24 cellular contexts compared by ENCODE assay signal in genomic region chr1:21576031-21576797, GRCh38.
"Had no signal": no experiment of that assay in that cellular context is flagged by ENCODE, and none has a peak within 500 bp of the region (broad histone marks: within the 10 kb centered on the region; RNA-seq: fewer than 3 reads in every experiment).

No MANE protein-coding gene starts in this region.

- H3K36me3 ChIP-seq: esophagus muscularis mucosa, gastroesophageal sphincter, ovary, sigmoid colon, stomach, thyroid gland, upper lobe of left lung had no signal

- ATAC-seq: foreskin keratinocyte; gastroesophageal sphincter; natural killer cell treated with Interleukin-12 subunit alpha and Interleukin-12 subunit beta and Interleukin-15 and Interleukin-18, amount 100 ng/mL, for 72 hours; psoas muscle; right cardiac atrium; stimulated activated effector memory CD8-positive, alpha-beta T cell treated with anti-CD3 and anti-CD28 coated beads, Interleukin-12 subunit alpha, Interleukin-12 subunit beta, amount 100 ng/mL, for 72 hours had no signal

- DNase-seq: effector CD8-positive, alpha-beta T cell; endodermal cell; foreskin keratinocyte; hypothalamus; immature natural killer cell; islet precursor cell; nucleus accumbens; ovary; psoas muscle; sigmoid colon; stimulated activated CD4-positive, alpha-beta T cell treated with anti-CD3 and anti-CD28 coated beads, Interleukin-2, amount 100 ng/mL, for 24 hours; stimulated activated CD4-positive, alpha-beta T cell treated with anti-CD3 and anti-CD28 coated beads, Interleukin-4, amount 100 ng/mL, for 24 hours; stimulated activated naive CD4-positive, alpha-beta T cell treated with Interleukin-2 at 50 U/mL for 16 hours; stomach; thyroid gland; upper lobe of left lung had no signal

- H3K36me3 Mint-ChIP-seq: immature natural killer cell; memory B cell; natural killer cell treated with Interleukin-12 subunit alpha and Interleukin-12 subunit beta and Interleukin-15 and Interleukin-18, amount 100 ng/mL, for 72 hours; stimulated activated effector memory CD8-positive, alpha-beta T cell treated with anti-CD3 and anti-CD28 coated beads, Interleukin-12 subunit alpha, Interleukin-12 subunit beta, amount 100 ng/mL, for 72 hours had no signal

- H3K27ac ChIP-seq: foreskin keratinocyte, ovary, psoas muscle had no signal

- H3K9me3 Mint-ChIP-seq: endodermal cell; immature natural killer cell; memory B cell; natural killer cell treated with Interleukin-12 subunit alpha and Interleukin-12 subunit beta and Interleukin-15 and Interleukin-18, amount 100 ng/mL, for 72 hours; neural crest cell; stimulated activated effector memory CD8-positive, alpha-beta T cell treated with anti-CD3 and anti-CD28 coated beads, Interleukin-12 subunit alpha, Interleukin-12 subunit beta, amount 100 ng/mL, for 72 hours had no signal

- H3K4me3 Mint-ChIP-seq: endodermal cell; immature natural killer cell; memory B cell; natural killer cell treated with Interleukin-12 subunit alpha and Interleukin-12 subunit beta and Interleukin-15 and Interleukin-18, amount 100 ng/mL, for 72 hours; neural crest cell; stimulated activated effector memory CD8-positive, alpha-beta T cell treated with anti-CD3 and anti-CD28 coated beads, Interleukin-12 subunit alpha, Interleukin-12 subunit beta, amount 100 ng/mL, for 72 hours had no signal

- H3K4me3 ChIP-seq: esophagus muscularis mucosa, gastroesophageal sphincter, lung, ovary, psoas muscle, sigmoid colon, stomach, thyroid gland, upper lobe of left lung had no signal

- H3K27me3 ChIP-seq: esophagus muscularis mucosa, foreskin keratinocyte, ovary, sigmoid colon, thyroid gland, upper lobe of left lung had no signal

- H3K4me1 Mint-ChIP-seq: immature natural killer cell; memory B cell; stimulated activated effector memory CD8-positive, alpha-beta T cell treated with anti-CD3 and anti-CD28 coated beads, Interleukin-12 subunit alpha, Interleukin-12 subunit beta, amount 100 ng/mL, for 72 hours had no signal

- H3K9me3 ChIP-seq: ovary, sigmoid colon, stomach, thyroid gland, upper lobe of left lung had no signal

- H3K4me1 ChIP-seq: foreskin keratinocyte, psoas muscle had no signal

- H3K27ac Mint-ChIP-seq: endodermal cell; immature natural killer cell; memory B cell; natural killer cell treated with Interleukin-12 subunit alpha and Interleukin-12 subunit beta and Interleukin-15 and Interleukin-18, amount 100 ng/mL, for 72 hours; stimulated activated effector memory CD8-positive, alpha-beta T cell treated with anti-CD3 and anti-CD28 coated beads, Interleukin-12 subunit alpha, Interleukin-12 subunit beta, amount 100 ng/mL, for 72 hours had no signal
